ENCODE assay signal across 10 cellular contexts in the genomic region with DNA sequence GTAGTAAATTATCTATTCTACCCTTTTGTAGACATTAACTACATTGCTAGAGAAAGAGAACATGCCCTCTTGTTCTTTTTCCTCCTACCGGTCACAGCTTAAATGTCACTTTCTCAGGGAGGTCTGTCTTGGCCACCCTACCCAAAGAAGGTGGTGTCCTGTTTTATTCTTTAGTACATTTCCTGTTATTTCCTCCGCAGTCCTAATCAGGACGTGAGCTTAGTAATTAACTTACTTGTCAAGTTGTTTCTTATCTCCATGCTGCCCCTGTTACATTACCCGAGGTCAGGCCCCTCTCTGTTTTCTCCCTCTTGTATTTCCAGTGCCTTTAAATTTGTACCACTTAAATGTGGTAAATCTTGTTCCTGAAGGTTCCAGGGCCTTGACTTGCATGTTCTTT.
DNase-seq lines count a peak whose midpoint lies in the region; ATAC-seq and FAIRE-seq lines count a peak whose summit lies in the region.
"Had no signal": no experiment of that assay in that cellular context is flagged by ENCODE, and none has a peak within 500 bp of the region (broad histone marks: within the 10 kb centered on the region; RNA-seq: fewer than 3 reads in every experiment).

No MANE protein-coding gene starts in this region.

- CTCF ChIA-PET in activated CD4-positive, alpha-beta memory T cell treated with anti-CD3 and anti-CD28 coated beads, Interleukin-2, amount 10 ng/mL, durations not matched to agents 7 days and 5 days (lab: Charles Lee), result interaction anchor here (1.0 to 2.2 kb wide), 6 partner anchors 18 to 455 kb away, joined by 3 to 15 read pairs (median 6); no protein-coding TSS in a partner anchor

- H3K27me3 Mint-ChIP-seq in activated naive CD4-positive, alpha-beta T cell treated with anti-CD3 and anti-CD28 coated beads, Interleukin-2, amount 50 U/mL, for 24 hours, result no peaks in the 10 kb centered on the region
- H3K27me3 Mint-ChIP-seq in activated CD4-positive, alpha-beta memory T cell treated with anti-CD3 and anti-CD28 coated beads, Interleukin-2, amount 10 ng/mL, durations not matched to agents 7 days and 5 days, result no peaks in the 10 kb centered on the region
- H3K27me3 Mint-ChIP-seq in stimulated activated naive CD8-positive, alpha-beta T cell treated with anti-CD3 and anti-CD28 coated beads, Interleukin-15, amount 100 ng/mL, for 72 hours, result peaks cover 16% of the 10 kb centered on the region

- no peak for DNase-seq in activated naive CD4-positive, alpha-beta T cell (lab: John Stamatoyannopoulos, UW)
- no peak for DNase-seq in activated CD4-positive, alpha-beta memory T cell treated with anti-CD3 and anti-CD28 coated beads, Interleukin-2, amount 10 ng/mL, durations not matched to agents 7 days and 5 days
- no peak for DNase-seq in stimulated activated naive CD8-positive, alpha-beta T cell treated with anti-CD3 and anti-CD28 coated beads, Interleukin-15, amount 100 ng/mL, for 72 hours
- DNase-seq in stimulated activated naive CD4-positive, alpha-beta T cell treated with Interleukin-2 at 50 U/mL for 16 hours (lab: John Stamatoyannopoulos, UW), result no peak
- no peak for DNase-seq in small intestine
- no peak for DNase-seq in NCI-H2029 treated with DMSO at 0.1 percent for 48 hours (lab: John Stamatoyannopoulos, UW)
- DNase-seq: erythroblast, NCI-H2227 treated with DMSO at 0.1 percent for 48 hours had no signal

- H3K36me3 ChIP-seq in small intestine (ENCODE audit: control insufficient read depth in 2 of 2, insufficient read depth in 2 of 2, low read length in 2 of 2), result no peaks in the 10 kb centered on the region

- no peaks in the 10 kb centered on the region for H3K9me3 Mint-ChIP-seq in activated naive CD4-positive, alpha-beta T cell treated with anti-CD3 and anti-CD28 coated beads, Interleukin-2, amount 50 U/mL, for 24 hours
- H3K9me3 Mint-ChIP-seq in activated CD4-positive, alpha-beta memory T cell treated with anti-CD3 and anti-CD28 coated beads, Interleukin-2, amount 10 ng/mL, durations not matched to agents 7 days and 5 days, result no peaks in the 10 kb centered on the region
- no peaks in the 10 kb centered on the region for H3K9me3 Mint-ChIP-seq in stimulated activated naive CD8-positive, alpha-beta T cell treated with anti-CD3 and anti-CD28 coated beads, Interleukin-15, amount 100 ng/mL, for 72 hours

- H3K27ac Mint-ChIP-seq in activated naive CD4-positive, alpha-beta T cell treated with anti-CD3 and anti-CD28 coated beads, Interleukin-2, amount 50 U/mL, for 24 hours, result peak overlapping the region; percentile 95
- peak overlapping the region; percentile 70 for H3K27ac Mint-ChIP-seq in activated CD4-positive, alpha-beta memory T cell treated with anti-CD3 and anti-CD28 coated beads, Interleukin-2, amount 10 ng/mL, durations not matched to agents 7 days and 5 days
- peak overlapping the region; percentile 55 to 97 for H3K27ac Mint-ChIP-seq in stimulated activated naive CD8-positive, alpha-beta T cell treated with anti-CD3 and anti-CD28 coated beads, Interleukin-15, amount 100 ng/mL, for 72 hours

- H3K4me1 ChIP-seq in small intestine (ENCODE audit: control insufficient read depth in 2 of 2, insufficient read depth in 1 of 2, low read depth in 1 of 2, low read length in 1 of 2), result peaks cover 0 to 5% of the 10 kb centered on the region in 2 donors

- POLR2A ChIA-PET in activated CD4-positive, alpha-beta memory T cell treated with anti-CD3 and anti-CD28 coated beads, Interleukin-2, amount 10 ng/mL, durations not matched to agents 7 days and 5 days (lab: Charles Lee), result interaction anchor here (1.2 to 1.5 kb wide), 2 partner anchors 20 to 139 kb away, joined by 4 to 8 read pairs; no protein-coding TSS in a partner anchor

- FAIRE-seq in small intestine (lab: Jason Lieb, UNC), result no peak

- WGBS in small intestine, 3 donors, result 18 to 30% (median 25%) methylated on average over 4 of the region's 4 CpGs

- peak; percentile 33 for ATAC-seq in HG02938 (IDR thresholded peaks at IDR 0.05; ENCODE audit: unreplicated experiment)
- ATAC-seq in stimulated activated naive CD8-positive, alpha-beta T cell treated with anti-CD3 and anti-CD28 coated beads, Interleukin-15, amount 100 ng/mL, for 72 hours, result no peak

- H3K36me3 Mint-ChIP-seq in activated naive CD4-positive, alpha-beta T cell treated with anti-CD3 and anti-CD28 coated beads, Interleukin-2, amount 50 U/mL, for 24 hours, result no peaks in the 10 kb centered on the region
- H3K36me3 Mint-ChIP-seq in activated CD4-positive, alpha-beta memory T cell treated with anti-CD3 and anti-CD28 coated beads, Interleukin-2, amount 10 ng/mL, durations not matched to agents 7 days and 5 days (ENCODE audit: low read depth), result no peaks in the 10 kb centered on the region

- no peak overlapping the region for H3K4me3 ChIP-seq in small intestine (ENCODE audit: low read depth in 1 of 2, low read length in 2 of 2)

- peaks cover 21% of the 10 kb centered on the region for H3K4me1 Mint-ChIP-seq in activated naive CD4-positive, alpha-beta T cell treated with anti-CD3 and anti-CD28 coated beads, Interleukin-2, amount 50 U/mL, for 24 hours
- H3K4me1 Mint-ChIP-seq in activated CD4-positive, alpha-beta memory T cell treated with anti-CD3 and anti-CD28 coated beads, Interleukin-2, amount 10 ng/mL, durations not matched to agents 7 days and 5 days, result peaks cover 33% of the 10 kb centered on the region
- H3K4me1 Mint-ChIP-seq in stimulated activated naive CD8-positive, alpha-beta T cell treated with anti-CD3 and anti-CD28 coated beads, Interleukin-15, amount 100 ng/mL, for 72 hours, result peaks cover 57% of the 10 kb centered on the region

- peak overlapping the region; percentile 65 for H3K4me3 Mint-ChIP-seq in activated naive CD4-positive, alpha-beta T cell treated with anti-CD3 and anti-CD28 coated beads, Interleukin-2, amount 50 U/mL, for 24 hours
- H3K4me3 Mint-ChIP-seq in activated CD4-positive, alpha-beta memory T cell treated with anti-CD3 and anti-CD28 coated beads, Interleukin-2, amount 10 ng/mL, durations not matched to agents 7 days and 5 days, result no peak overlapping the region
- peak overlapping the region in 1 of 2 donors; percentile 80 for H3K4me3 Mint-ChIP-seq in stimulated activated naive CD8-positive, alpha-beta T cell treated with anti-CD3 and anti-CD28 coated beads, Interleukin-15, amount 100 ng/mL, for 72 hours

- H3K9me3 ChIP-seq in small intestine (ENCODE audit: control insufficient read depth, low read depth), result no peaks in the 10 kb centered on the region

- no peaks in the 10 kb centered on the region for H3K27me3 ChIP-seq in small intestine (ENCODE audit: control insufficient read depth in 2 of 2, insufficient read depth in 2 of 2, low read length in 2 of 2)

- peak overlapping the region in 1 of 2 donors; percentile 46 for H3K27ac ChIP-seq in small intestine (ENCODE audit: low read depth in 1 of 2, low read length in 1 of 2)
